Comparison of ENCODE assay signal across 1 cellular context in the genomic region with DNA sequence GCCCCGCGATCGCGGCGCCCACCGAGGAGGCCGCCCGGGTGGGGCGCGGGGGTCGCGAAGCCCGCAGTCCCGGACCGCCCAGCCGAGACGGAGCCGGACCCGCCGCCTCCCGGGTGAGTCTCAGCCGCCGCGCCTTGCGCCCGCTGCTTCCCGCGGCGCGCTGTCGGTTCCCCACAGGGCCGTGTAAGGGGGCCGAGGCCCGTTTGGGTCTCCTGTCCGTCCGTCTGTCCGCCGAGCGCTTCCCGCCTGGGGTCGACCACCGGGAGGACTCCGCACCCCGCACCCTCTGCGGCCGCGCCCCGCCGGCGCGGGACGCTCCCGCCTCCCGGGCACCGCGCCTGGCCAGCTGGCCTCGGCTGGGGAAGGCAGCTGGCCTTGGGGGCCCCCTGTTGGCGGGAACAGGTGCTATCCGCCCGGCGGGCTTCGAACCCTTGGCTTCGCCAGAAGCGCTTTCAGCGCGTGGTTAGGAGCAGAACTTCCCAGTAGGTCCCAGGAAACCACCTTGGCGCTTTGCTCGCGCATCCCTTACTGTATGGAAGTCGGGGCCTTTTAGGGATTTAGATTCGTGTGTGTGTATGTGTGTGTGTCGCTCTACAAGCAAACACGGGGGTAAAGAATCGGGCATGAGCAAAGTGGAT.
A peak's percentile ranks its signal among the peaks of the same experiment; 100 is the strongest.
TF ChIP-seq lines count a peak whose summit lies in the region.

No MANE protein-coding gene starts in this region.

TF ChIP-seq in K562, 482 proteins besides CTCF, POLR2A, EP300 and RAD21 (continued from another document and continues in another):
- TF ChIP-seq, protein P1, sequence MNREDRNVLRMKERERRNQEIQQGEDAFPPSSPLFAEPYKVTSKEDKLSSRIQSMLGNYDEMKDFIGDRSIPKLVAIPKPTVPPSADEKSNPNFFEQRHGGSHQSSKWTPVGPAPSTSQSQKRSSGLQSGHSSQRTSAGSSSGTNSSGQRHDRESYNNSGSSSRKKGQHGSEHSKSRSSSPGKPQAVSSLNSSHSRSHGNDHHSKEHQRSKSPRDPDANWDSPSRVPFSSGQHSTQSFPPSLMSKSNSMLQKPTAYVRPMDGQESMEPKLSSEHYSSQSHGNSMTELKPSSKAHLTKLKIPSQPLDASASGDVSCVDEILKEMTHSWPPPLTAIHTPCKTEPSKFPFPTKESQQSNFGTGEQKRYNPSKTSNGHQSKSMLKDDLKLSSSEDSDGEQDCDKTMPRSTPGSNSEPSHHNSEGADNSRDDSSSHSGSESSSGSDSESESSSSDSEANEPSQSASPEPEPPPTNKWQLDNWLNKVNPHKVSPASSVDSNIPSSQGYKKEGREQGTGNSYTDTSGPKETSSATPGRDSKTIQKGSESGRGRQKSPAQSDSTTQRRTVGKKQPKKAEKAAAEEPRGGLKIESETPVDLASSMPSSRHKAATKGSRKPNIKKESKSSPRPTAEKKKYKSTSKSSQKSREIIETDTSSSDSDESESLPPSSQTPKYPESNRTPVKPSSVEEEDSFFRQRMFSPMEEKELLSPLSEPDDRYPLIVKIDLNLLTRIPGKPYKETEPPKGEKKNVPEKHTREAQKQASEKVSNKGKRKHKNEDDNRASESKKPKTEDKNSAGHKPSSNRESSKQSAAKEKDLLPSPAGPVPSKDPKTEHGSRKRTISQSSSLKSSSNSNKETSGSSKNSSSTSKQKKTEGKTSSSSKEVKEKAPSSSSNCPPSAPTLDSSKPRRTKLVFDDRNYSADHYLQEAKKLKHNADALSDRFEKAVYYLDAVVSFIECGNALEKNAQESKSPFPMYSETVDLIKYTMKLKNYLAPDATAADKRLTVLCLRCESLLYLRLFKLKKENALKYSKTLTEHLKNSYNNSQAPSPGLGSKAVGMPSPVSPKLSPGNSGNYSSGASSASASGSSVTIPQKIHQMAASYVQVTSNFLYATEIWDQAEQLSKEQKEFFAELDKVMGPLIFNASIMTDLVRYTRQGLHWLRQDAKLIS (CRISPR knock-in tag; IDR thresholded peaks at IDR 0.05) = no peak
- TF ChIP-seq, protein P2, sequence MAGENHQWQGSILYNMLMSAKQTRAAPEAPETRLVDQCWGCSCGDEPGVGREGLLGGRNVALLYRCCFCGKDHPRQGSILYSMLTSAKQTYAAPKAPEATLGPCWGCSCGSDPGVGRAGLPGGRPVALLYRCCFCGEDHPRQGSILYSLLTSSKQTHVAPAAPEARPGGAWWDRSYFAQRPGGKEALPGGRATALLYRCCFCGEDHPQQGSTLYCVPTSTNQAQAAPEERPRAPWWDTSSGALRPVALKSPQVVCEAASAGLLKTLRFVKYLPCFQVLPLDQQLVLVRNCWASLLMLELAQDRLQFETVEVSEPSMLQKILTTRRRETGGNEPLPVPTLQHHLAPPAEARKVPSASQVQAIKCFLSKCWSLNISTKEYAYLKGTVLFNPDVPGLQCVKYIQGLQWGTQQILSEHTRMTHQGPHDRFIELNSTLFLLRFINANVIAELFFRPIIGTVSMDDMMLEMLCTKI (IDR thresholded peaks at IDR 0.05; ENCODE audit: partially characterized antibody) = no peak
- TF ChIP-seq ZNF79 (CRISPR knock-in tag; IDR thresholded peaks at IDR 0.05; ENCODE audit: low read depth) (no peak), ZC3H11A (IDR thresholded peaks at IDR 0.05; ENCODE audit: low read depth, low read length) (no peak), TBL1XR1 (IDR thresholded peaks at IDR 0.05; ENCODE audit: low read length in 2 of 2) (no peak), ZNF23 (CRISPR knock-in tag; IDR thresholded peaks at IDR 0.05) (no peak), SAFB (IDR thresholded peaks at IDR 0.05; ENCODE audit: borderline replicate concordance, low read depth, low read length) (no peak), POLR2G (IDR thresholded peaks at IDR 0.05; ENCODE audit: low read depth, low read length) (no peak), COPS2 (conservative IDR thresholded peaks at IDR 0.05) (no peak), SREBF1 (IDR thresholded peaks at IDR 0.05; ENCODE audit: borderline replicate concordance, low read depth, low read length) (no peak), PHF20 (IDR thresholded peaks at IDR 0.05; ENCODE audit: partially characterized antibody) (no peak), HNRNPL (IDR thresholded peaks at IDR 0.05; ENCODE audit: low read depth, low read length) (no peak), ARID1B (IDR thresholded peaks at IDR 0.05) (no peak), EWSR1 (IDR thresholded peaks at IDR 0.05; ENCODE audit: borderline replicate concordance, low read depth, partially characterized antibody) (no peak), PURB (CRISPR knock-in tag; IDR thresholded peaks at IDR 0.05; ENCODE audit: low read depth) (no peak), IFI16 (CRISPR knock-in tag; IDR thresholded peaks at IDR 0.05) (no peak), ZNF57 (CRISPR knock-in tag; IDR thresholded peaks at IDR 0.05) (0 out of 2 replicates have a peak, but pooled peaks have one; percentile 25), ZBTB17 (CRISPR knock-in tag; IDR thresholded peaks at IDR 0.05) (no peak), ETS2 (tag; IDR thresholded peaks at IDR 0.05; ENCODE audit: borderline replicate concordance, poor library complexity, severe bottlenecking) (no peak), ZNF311 (CRISPR knock-in tag; IDR thresholded peaks at IDR 0.05) (no peak), SAP30 (IDR thresholded peaks at IDR 0.05; ENCODE audit: borderline replicate concordance, insufficient read depth, low read depth, low read length, poor library complexity, severe bottlenecking) (no peak), NR4A1 (CRISPR knock-in tag; IDR thresholded peaks at IDR 0.05) (0 out of 2 replicates have a peak, but pooled peaks have one; percentile 25), NR4A1 (tag; IDR thresholded peaks at IDR 0.05) (no peak), MAFK (IDR thresholded peaks at IDR 0.05; ENCODE audit: low read length) (no peak), PPARD (CRISPR knock-in tag; IDR thresholded peaks at IDR 0.05) (no peak), CHD2 (IDR thresholded peaks at IDR 0.05; ENCODE audit: low read depth, low read length) (no peak), CXXC5 (CRISPR knock-in tag; IDR thresholded peaks at IDR 0.05) (peak; percentile 53; the same call in 1 of the 2 replicates), ZNF197 (CRISPR knock-in tag; IDR thresholded peaks at IDR 0.05; ENCODE audit: low read depth) (no peak), KDM2B (CRISPR knock-in tag; IDR thresholded peaks at IDR 0.05) (no peak; the same call in 1 of the 2 replicates), JUNB (CRISPR knock-in tag; conservative IDR thresholded peaks at IDR 0.05) (no peak), TFAM (CRISPR knock-in tag; conservative IDR thresholded peaks at IDR 0.05) (no peak), ZNF408 (CRISPR knock-in tag; IDR thresholded peaks at IDR 0.05; ENCODE audit: low read depth) (no peak)
- TF ChIP-seq, protein P3, sequence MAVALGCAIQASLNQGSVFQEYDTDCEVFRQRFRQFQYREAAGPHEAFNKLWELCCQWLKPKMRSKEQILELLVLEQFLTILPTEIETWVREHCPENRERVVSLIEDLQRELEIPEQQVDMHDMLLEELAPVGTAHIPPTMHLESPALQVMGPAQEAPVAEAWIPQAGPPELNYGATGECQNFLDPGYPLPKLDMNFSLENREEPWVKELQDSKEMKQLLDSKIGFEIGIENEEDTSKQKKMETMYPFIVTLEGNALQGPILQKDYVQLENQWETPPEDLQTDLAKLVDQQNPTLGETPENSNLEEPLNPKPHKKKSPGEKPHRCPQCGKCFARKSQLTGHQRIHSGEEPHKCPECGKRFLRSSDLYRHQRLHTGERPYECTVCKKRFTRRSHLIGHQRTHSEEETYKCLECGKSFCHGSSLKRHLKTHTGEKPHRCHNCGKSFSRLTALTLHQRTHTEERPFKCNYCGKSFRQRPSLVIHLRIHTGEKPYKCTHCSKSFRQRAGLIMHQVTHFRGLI (CRISPR knock-in tag; IDR thresholded peaks at IDR 0.05) = no peak
- TF ChIP-seq, protein P4, sequence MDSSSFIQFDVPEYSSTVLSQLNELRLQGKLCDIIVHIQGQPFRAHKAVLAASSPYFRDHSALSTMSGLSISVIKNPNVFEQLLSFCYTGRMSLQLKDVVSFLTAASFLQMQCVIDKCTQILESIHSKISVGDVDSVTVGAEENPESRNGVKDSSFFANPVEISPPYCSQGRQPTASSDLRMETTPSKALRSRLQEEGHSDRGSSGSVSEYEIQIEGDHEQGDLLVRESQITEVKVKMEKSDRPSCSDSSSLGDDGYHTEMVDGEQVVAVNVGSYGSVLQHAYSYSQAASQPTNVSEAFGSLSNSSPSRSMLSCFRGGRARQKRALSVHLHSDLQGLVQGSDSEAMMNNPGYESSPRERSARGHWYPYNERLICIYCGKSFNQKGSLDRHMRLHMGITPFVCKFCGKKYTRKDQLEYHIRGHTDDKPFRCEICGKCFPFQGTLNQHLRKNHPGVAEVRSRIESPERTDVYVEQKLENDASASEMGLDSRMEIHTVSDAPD (CRISPR knock-in tag; IDR thresholded peaks at IDR 0.05) = no peak
- TF ChIP-seq, protein P5, sequence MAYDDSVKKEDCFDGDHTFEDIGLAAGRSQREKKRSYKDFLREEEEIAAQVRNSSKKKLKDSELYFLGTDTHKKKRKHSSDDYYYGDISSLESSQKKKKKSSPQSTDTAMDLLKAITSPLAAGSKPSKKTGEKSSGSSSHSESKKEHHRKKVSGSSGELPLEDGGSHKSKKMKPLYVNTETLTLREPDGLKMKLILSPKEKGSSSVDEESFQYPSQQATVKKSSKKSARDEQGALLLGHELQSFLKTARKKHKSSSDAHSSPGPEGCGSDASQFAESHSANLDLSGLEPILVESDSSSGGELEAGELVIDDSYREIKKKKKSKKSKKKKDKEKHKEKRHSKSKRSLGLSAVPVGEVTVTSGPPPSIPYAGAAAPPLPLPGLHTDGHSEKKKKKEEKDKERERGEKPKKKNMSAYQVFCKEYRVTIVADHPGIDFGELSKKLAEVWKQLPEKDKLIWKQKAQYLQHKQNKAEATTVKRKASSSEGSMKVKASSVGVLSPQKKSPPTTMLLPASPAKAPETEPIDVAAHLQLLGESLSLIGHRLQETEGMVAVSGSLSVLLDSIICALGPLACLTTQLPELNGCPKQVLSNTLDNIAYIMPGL (CRISPR knock-in tag; IDR thresholded peaks at IDR 0.05) = no peak
- TF ChIP-seq, protein P6, sequence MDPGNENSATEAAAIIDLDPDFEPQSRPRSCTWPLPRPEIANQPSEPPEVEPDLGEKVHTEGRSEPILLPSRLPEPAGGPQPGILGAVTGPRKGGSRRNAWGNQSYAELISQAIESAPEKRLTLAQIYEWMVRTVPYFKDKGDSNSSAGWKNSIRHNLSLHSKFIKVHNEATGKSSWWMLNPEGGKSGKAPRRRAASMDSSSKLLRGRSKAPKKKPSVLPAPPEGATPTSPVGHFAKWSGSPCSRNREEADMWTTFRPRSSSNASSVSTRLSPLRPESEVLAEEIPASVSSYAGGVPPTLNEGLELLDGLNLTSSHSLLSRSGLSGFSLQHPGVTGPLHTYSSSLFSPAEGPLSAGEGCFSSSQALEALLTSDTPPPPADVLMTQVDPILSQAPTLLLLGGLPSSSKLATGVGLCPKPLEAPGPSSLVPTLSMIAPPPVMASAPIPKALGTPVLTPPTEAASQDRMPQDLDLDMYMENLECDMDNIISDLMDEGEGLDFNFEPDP (CRISPR knock-in tag; IDR thresholded peaks at IDR 0.05) = no peak
- TF ChIP-seq, protein P7, sequence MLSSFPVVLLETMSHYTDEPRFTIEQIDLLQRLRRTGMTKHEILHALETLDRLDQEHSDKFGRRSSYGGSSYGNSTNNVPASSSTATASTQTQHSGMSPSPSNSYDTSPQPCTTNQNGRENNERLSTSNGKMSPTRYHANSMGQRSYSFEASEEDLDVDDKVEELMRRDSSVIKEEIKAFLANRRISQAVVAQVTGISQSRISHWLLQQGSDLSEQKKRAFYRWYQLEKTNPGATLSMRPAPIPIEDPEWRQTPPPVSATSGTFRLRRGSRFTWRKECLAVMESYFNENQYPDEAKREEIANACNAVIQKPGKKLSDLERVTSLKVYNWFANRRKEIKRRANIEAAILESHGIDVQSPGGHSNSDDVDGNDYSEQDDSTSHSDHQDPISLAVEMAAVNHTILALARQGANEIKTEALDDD (IDR thresholded peaks at IDR 0.05) = no peak
- TF ChIP-seq, protein P8, sequence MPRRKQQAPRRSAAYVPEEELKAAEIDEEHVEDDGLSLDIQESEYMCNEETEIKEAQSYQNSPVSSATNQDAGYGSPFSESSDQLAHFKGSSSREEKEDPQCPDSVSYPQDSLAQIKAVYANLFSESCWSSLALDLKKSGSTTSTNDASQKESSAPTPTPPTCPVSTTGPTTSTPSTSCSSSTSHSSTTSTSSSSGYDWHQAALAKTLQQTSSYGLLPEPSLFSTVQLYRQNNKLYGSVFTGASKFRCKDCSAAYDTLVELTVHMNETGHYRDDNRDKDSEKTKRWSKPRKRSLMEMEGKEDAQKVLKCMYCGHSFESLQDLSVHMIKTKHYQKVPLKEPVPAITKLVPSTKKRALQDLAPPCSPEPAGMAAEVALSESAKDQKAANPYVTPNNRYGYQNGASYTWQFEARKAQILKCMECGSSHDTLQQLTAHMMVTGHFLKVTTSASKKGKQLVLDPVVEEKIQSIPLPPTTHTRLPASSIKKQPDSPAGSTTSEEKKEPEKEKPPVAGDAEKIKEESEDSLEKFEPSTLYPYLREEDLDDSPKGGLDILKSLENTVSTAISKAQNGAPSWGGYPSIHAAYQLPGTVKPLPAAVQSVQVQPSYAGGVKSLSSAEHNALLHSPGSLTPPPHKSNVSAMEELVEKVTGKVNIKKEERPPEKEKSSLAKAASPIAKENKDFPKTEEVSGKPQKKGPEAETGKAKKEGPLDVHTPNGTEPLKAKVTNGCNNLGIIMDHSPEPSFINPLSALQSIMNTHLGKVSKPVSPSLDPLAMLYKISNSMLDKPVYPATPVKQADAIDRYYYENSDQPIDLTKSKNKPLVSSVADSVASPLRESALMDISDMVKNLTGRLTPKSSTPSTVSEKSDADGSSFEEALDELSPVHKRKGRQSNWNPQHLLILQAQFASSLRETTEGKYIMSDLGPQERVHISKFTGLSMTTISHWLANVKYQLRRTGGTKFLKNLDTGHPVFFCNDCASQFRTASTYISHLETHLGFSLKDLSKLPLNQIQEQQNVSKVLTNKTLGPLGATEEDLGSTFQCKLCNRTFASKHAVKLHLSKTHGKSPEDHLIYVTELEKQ (CRISPR knock-in tag; IDR thresholded peaks at IDR 0.05) = no peak
- TF ChIP-seq, protein P9, sequence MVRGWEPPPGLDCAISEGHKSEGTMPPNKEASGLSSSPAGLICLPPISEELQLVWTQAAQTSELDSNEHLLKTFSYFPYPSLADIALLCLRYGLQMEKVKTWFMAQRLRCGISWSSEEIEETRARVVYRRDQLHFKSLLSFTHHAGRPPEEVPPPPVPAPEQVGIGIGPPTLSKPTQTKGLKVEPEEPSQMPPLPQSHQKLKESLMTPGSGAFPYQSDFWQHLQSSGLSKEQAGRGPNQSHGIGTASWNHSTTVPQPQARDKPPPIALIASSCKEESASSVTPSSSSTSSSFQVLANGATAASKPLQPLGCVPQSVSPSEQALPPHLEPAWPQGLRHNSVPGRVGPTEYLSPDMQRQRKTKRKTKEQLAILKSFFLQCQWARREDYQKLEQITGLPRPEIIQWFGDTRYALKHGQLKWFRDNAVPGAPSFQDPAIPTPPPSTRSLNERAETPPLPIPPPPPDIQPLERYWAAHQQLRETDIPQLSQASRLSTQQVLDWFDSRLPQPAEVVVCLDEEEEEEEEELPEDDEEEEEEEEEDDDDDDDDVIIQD (CRISPR knock-in tag; IDR thresholded peaks at IDR 0.05) = peak; percentile 75; the same call in 1 of the 2 replicates
- TF ChIP-seq, protein P10, sequence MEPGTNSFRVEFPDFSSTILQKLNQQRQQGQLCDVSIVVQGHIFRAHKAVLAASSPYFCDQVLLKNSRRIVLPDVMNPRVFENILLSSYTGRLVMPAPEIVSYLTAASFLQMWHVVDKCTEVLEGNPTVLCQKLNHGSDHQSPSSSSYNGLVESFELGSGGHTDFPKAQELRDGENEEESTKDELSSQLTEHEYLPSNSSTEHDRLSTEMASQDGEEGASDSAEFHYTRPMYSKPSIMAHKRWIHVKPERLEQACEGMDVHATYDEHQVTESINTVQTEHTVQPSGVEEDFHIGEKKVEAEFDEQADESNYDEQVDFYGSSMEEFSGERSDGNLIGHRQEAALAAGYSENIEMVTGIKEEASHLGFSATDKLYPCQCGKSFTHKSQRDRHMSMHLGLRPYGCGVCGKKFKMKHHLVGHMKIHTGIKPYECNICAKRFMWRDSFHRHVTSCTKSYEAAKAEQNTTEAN (CRISPR knock-in tag; IDR thresholded peaks at IDR 0.05) = no peak
